Comparison of ENCODE assay signal across 35 cellular contexts in the genomic region with DNA sequence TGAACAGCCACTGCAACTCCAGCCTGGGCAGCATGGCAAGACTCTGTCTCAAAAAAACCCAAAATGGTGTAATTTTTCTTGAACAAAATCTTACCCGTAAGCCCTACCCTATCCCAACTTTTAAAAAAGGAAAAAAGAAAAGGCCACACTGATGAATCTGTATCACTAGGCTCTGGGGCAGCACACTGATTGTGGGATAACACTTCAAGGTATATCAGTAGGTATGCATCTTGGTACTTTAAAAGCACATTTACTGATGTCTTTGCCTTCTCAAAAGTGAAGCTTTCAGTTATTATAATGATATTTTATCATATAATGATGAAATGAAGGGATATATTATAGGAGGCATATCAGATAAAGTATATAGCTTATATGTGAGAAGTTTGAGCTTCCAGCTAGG. TPM values are rescaled to one million over a fixed set of nuclear protein-coding genes. Genes with fewer than 3 reads are reported as not detected.
"Had no signal": no experiment of that assay in that cellular context is flagged by ENCODE, and none has a peak within 500 bp of the region (broad histone marks: within the 10 kb centered on the region; RNA-seq: fewer than 3 reads in every experiment).

No MANE protein-coding gene starts in this region.

- H3K4me1 Mint-ChIP-seq: activated B cell treated with CpG ODN at 0.5 μM for 24 hours; activated CD4-positive, alpha-beta T cell treated with anti-CD3 and anti-CD28 coated beads, Interleukin-2, amount 10 ng/mL, durations not matched to agents 24 days and 14 days; activated naive CD8-positive, alpha-beta T cell treated with anti-CD3 and anti-CD28 coated beads for 36 hours; activated T-helper 17 cell treated with anti-CD3 and anti-CD28 coated beads, Interleukin-2, amount 50 U/mL, for 72 hours had no signal

- ATAC-seq: activated CD8-positive, alpha-beta T cell treated with anti-CD3 and anti-CD28 coated beads for 36 hours; activated naive CD4-positive, alpha-beta T cell treated with anti-CD3 and anti-CD28 coated beads, Interleukin-2, amount 50 U/mL, for 72 hours; activated T-cell treated with anti-CD3 and anti-CD28 coated beads, Interleukin-2, amount 50 U/mL, for 4 hours; activated T-cell treated with anti-CD3 and anti-CD28 coated beads, Interleukin-2, amount 50 U/mL, for 72 hours; activated T-helper 17 cell treated with anti-CD3 and anti-CD28 coated beads, Interleukin-2, amount 50 U/mL, for 72 hours; body of pancreas had no signal

- H3K27ac ChIP-seq: adrenal gland, body of pancreas, brain microvascular endothelial cell, breast epithelium, VCaP had no signal

- H3K4me3 Mint-ChIP-seq: activated B cell treated with CpG ODN at 0.5 μM for 24 hours; activated CD4-positive, alpha-beta memory T cell treated with anti-CD3 and anti-CD28 coated beads for 36 hours; activated CD4-positive, alpha-beta T cell treated with anti-CD3 and anti-CD28 coated beads, Interleukin-2, amount 10 ng/mL, durations not matched to agents 24 days and 14 days; activated CD8-positive, alpha-beta T cell treated with anti-CD3 and anti-CD28 coated beads for 36 hours; activated naive CD4-positive, alpha-beta T cell treated with anti-CD3 and anti-CD28 coated beads for 36 hours; activated naive CD8-positive, alpha-beta T cell treated with anti-CD3 and anti-CD28 coated beads for 36 hours; activated T-cell treated with anti-CD3 and anti-CD28 coated beads, Interleukin-2, amount 50 U/mL, for 4 hours; activated T-cell treated with anti-CD3 and anti-CD28 coated beads, Interleukin-2, amount 50 U/mL, for 72 hours; activated T-helper 1 cell treated with anti-CD3 and anti-CD28 coated beads, Interleukin-12 subunit alpha, Interleukin-12 subunit beta, Interleukin-2, Interleukin-4 antibody, amounts not matched to agents 30 ng/mL and 10 ng/mL and 1 ng/mL, durations not matched to agents 14 hours and 24 hours and 36 hours; activated T-helper 17 cell treated with anti-CD3 and anti-CD28 coated beads, Interleukin-2, amount 50 U/mL, for 72 hours; T-helper 1 cell treated with Interleukin-12 subunit alpha and Interleukin-12 subunit beta and Interleukin-4 antibody, amounts not matched to agents 30 μg/mL and 1 μg/mL, for 36 hours; T-helper 2 cell treated with Interferon-gamma antibody and Interleukin-4, amounts not matched to agents 5 μg/mL and 100 μg/mL, for 36 hours had no signal

- H3K27me3 ChIP-seq: adrenal gland, body of pancreas, brain microvascular endothelial cell, breast epithelium had no signal

- H3K4me3 ChIP-seq: adrenal gland, body of pancreas, breast epithelium had no signal

- H3K27ac Mint-ChIP-seq: activated B cell treated with CpG ODN at 0.5 μM for 24 hours; activated CD4-positive, alpha-beta memory T cell treated with anti-CD3 and anti-CD28 coated beads for 36 hours; activated CD4-positive, alpha-beta T cell treated with anti-CD3 and anti-CD28 coated beads, Interleukin-2, amount 10 ng/mL, durations not matched to agents 24 days and 14 days; activated CD8-positive, alpha-beta T cell treated with anti-CD3 and anti-CD28 coated beads for 36 hours; activated naive CD4-positive, alpha-beta T cell treated with anti-CD3 and anti-CD28 coated beads for 36 hours; activated naive CD4-positive, alpha-beta T cell treated with anti-CD3 and anti-CD28 coated beads, Interleukin-2, amount 50 U/mL, for 72 hours; activated naive CD8-positive, alpha-beta T cell treated with anti-CD3 and anti-CD28 coated beads for 36 hours; activated T-cell treated with anti-CD3 and anti-CD28 coated beads, Interleukin-2, amount 50 U/mL, for 72 hours; activated T-helper 1 cell treated with anti-CD3 and anti-CD28 coated beads, Interleukin-12 subunit alpha, Interleukin-12 subunit beta, Interleukin-2, Interleukin-4 antibody, amounts not matched to agents 30 ng/mL and 10 ng/mL and 1 ng/mL, durations not matched to agents 14 hours and 24 hours and 36 hours; activated T-helper 17 cell treated with anti-CD3 and anti-CD28 coated beads, Interleukin-2, amount 50 U/mL, for 72 hours; T-helper 1 cell treated with Interleukin-12 subunit alpha and Interleukin-12 subunit beta and Interleukin-4 antibody, amounts not matched to agents 30 μg/mL and 1 μg/mL, for 36 hours; T-helper 2 cell treated with Interferon-gamma antibody and Interleukin-4, amounts not matched to agents 5 μg/mL and 100 μg/mL, for 36 hours had no signal

- H3K27me3 Mint-ChIP-seq: activated CD4-positive, alpha-beta T cell treated with anti-CD3 and anti-CD28 coated beads, Interleukin-2, amount 10 ng/mL, durations not matched to agents 24 days and 14 days; activated CD8-positive, alpha-beta T cell treated with anti-CD3 and anti-CD28 coated beads for 36 hours; activated naive CD8-positive, alpha-beta T cell treated with anti-CD3 and anti-CD28 coated beads for 36 hours; activated T-helper 17 cell treated with anti-CD3 and anti-CD28 coated beads, Interleukin-2, amount 50 U/mL, for 72 hours had no signal

- DNase-seq: activated B cell treated with CpG ODN at 0.5 μM for 24 hours; activated CD4-positive, alpha-beta memory T cell treated with anti-CD3 and anti-CD28 coated beads for 36 hours; activated CD4-positive, alpha-beta T cell treated with anti-CD3 and anti-CD28 coated beads for 4 hours; activated CD4-positive, alpha-beta T cell treated with anti-CD3 and anti-CD28 coated beads, Interleukin-2, amount 10 ng/mL, durations not matched to agents 24 days and 14 days; activated CD4-positive, alpha-beta T cell treated with anti-CD3 and anti-CD28 coated beads, Interleukin-2, amount 50 U/mL, for 1 hour; activated CD4-positive, alpha-beta T cell treated with anti-CD3 and anti-CD28 coated beads, Interleukin-2, amount 50 U/mL, for 4 hours; activated CD4-positive, CD25-positive, alpha-beta regulatory T cell treated with anti-CD3 and anti-CD28 coated beads, Interleukin-2, amount 50 U/mL, for 72 hours; activated CD8-positive, alpha-beta memory T cell treated with anti-CD3 and anti-CD28 coated beads, Interleukin-2, amount 50 U/mL, for 4 hours; activated CD8-positive, alpha-beta T cell treated with anti-CD3 and anti-CD28 coated beads for 36 hours; activated effector memory CD4-positive, alpha-beta T cell treated with anti-CD3 and anti-CD28 coated beads, Interleukin-2, amount 50 U/mL, for 16 hours; activated gamma-delta T cell treated with Interleukin-2 at 50 U/mL for 16 hours; activated naive CD4-positive, alpha-beta T cell; activated naive CD4-positive, alpha-beta T cell treated with anti-CD3 and anti-CD28 coated beads for 36 hours; activated naive CD4-positive, alpha-beta T cell treated with anti-CD3 and anti-CD28 coated beads, Interleukin-2, amount 50 U/mL, for 16 hours; activated naive CD8-positive, alpha-beta T cell treated with anti-CD3 and anti-CD28 coated beads for 36 hours; activated T-cell treated with anti-CD3 and anti-CD28 coated beads for 4 hours; activated T-cell treated with anti-CD3 and anti-CD28 coated beads, Interleukin-2, amount 50 U/mL, for 1 hour; activated T-cell treated with anti-CD3 and anti-CD28 coated beads, Interleukin-2, amount 50 U/mL, for 4 hours; activated T-cell treated with anti-CD3 and anti-CD28 coated beads, Interleukin-2, amount 50 U/mL, for 72 hours; adrenal gland; amniotic stem cell; aorta; body of pancreas; brain microvascular endothelial cell; central memory CD4-positive, alpha-beta T cell; T-helper 1 cell; T-helper 2 cell; T-helper 9 cell had no signal

- H3K4me1 ChIP-seq: adrenal gland, body of pancreas, breast epithelium had no signal

RNA-seq across cellular contexts. Expression of gene ZNF112, which starts 24.3 kb away (rescaled TPM):
- total RNA-seq: activated CD4-positive, alpha-beta T cell treated with anti-CD3 and anti-CD28 coated beads, Interleukin-2, amount 10 ng/mL, durations not matched to agents 24 days and 14 days; activated naive CD4-positive, alpha-beta T cell treated with anti-CD3 and anti-CD28 coated beads, Interleukin-2, amount 50 U/mL, for 72 hours; activated T-helper 1 cell treated with anti-CD3 and anti-CD28 coated beads, Interleukin-12 subunit alpha, Interleukin-12 subunit beta, Interleukin-2, Interleukin-4 antibody, amounts not matched to agents 30 ng/mL and 10 ng/mL and 1 ng/mL, durations not matched to agents 14 hours and 24 hours and 36 hours; activated T-helper 17 cell treated with anti-CD3 and anti-CD28 coated beads, Interleukin-2, amount 50 U/mL, for 72 hours had no signal
